In the genomic region with DNA sequence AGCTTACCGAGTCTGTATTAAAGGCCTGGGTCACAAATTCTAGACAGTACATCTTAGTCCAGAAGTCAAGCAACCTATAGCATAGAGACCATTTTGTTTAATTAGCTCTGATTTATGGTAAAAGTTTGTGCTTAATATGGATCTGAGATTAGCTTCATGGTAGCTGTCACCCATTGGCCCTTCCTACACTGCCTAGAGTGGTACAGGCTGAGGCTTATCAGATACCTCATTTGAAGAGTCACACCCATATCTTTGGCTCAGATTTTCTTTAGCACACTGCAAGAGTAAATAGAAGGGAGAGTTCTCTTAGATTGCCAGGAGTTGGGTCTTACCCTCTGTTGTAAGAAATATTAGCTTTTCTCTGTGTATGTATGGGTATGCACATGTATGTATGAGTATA, we compare ENCODE assay signal across 21 cellular contexts. TPM values are rescaled to one million over a fixed set of nuclear protein-coding genes. Genes with fewer than 3 reads are reported as not detected.
DNase-seq lines count a peak whose midpoint lies in the region; ATAC-seq and TF ChIP-seq lines count a peak whose summit lies in the region.
"Had no signal": no experiment of that assay in that cellular context is flagged by ENCODE, and none has a peak within 500 bp of the region (broad histone marks: within the 10 kb centered on the region; RNA-seq: fewer than 3 reads in every experiment).

No MANE protein-coding gene starts in this region.

- TF ChIP-seq CTCF in VCaP (conservative IDR thresholded peaks at IDR 0.05), result no peak
- no peak for TF ChIP-seq CTCF in type B pancreatic cell (conservative IDR thresholded peaks at IDR 0.05)

- H3K36me3 Mint-ChIP-seq in activated naive CD8-positive, alpha-beta T cell treated with anti-CD3 and anti-CD28 coated beads, Interleukin-2, amount 10 ng/mL, durations not matched to agents 7 days and 5 days, result peaks cover 30% of the 10 kb centered on the region
- peaks cover 38% of the 10 kb centered on the region for H3K36me3 Mint-ChIP-seq in activated naive CD8-positive, alpha-beta T cell treated with anti-CD3 and anti-CD28 coated beads for 36 hours
- H3K36me3 Mint-ChIP-seq in type B pancreatic cell, result peaks cover 4% of the 10 kb centered on the region
- H3K36me3 Mint-ChIP-seq: CD4-positive, CD25-positive, alpha-beta regulatory T cell had no signal

- no peak overlapping the region for H3K27ac Mint-ChIP-seq in activated naive CD8-positive, alpha-beta T cell treated with anti-CD3 and anti-CD28 coated beads, Interleukin-2, amount 10 ng/mL, durations not matched to agents 7 days and 5 days
- H3K27ac Mint-ChIP-seq in activated naive CD8-positive, alpha-beta T cell treated with anti-CD3 and anti-CD28 coated beads for 36 hours, result no peak overlapping the region
- peak overlapping the region; percentile 18 for H3K27ac Mint-ChIP-seq in type B pancreatic cell
- H3K27ac Mint-ChIP-seq: B cell; CD4-positive, CD25-positive, alpha-beta regulatory T cell had no signal

- POLR2A ChIA-PET in activated naive CD8-positive, alpha-beta T cell treated with anti-CD3 and anti-CD28 coated beads, Interleukin-2, amount 10 ng/mL, durations not matched to agents 7 days and 5 days (lab: Charles Lee), result no interaction called here

- H3K4me1 Mint-ChIP-seq in activated naive CD8-positive, alpha-beta T cell treated with anti-CD3 and anti-CD28 coated beads, Interleukin-2, amount 10 ng/mL, durations not matched to agents 7 days and 5 days, result peaks cover 38% of the 10 kb centered on the region
- H3K4me1 Mint-ChIP-seq in activated naive CD8-positive, alpha-beta T cell treated with anti-CD3 and anti-CD28 coated beads for 36 hours, result peaks cover 20% of the 10 kb centered on the region
- H3K4me1 Mint-ChIP-seq in type B pancreatic cell (ENCODE audit: unreplicated experiment), result peaks cover 21% of the 10 kb centered on the region

- H3K27ac ChIP-seq in VCaP, result peak overlapping the region; percentile 85
- H3K27ac ChIP-seq: KMS-11 had no signal

- H3K9me3 Mint-ChIP-seq in activated naive CD8-positive, alpha-beta T cell treated with anti-CD3 and anti-CD28 coated beads, Interleukin-2, amount 10 ng/mL, durations not matched to agents 7 days and 5 days, result no peaks in the 10 kb centered on the region
- no peaks in the 10 kb centered on the region for H3K9me3 Mint-ChIP-seq in activated naive CD8-positive, alpha-beta T cell treated with anti-CD3 and anti-CD28 coated beads for 36 hours
- H3K9me3 Mint-ChIP-seq in type B pancreatic cell, result no peaks in the 10 kb centered on the region

- no peaks in the 10 kb centered on the region for H3K27me3 Mint-ChIP-seq in activated naive CD8-positive, alpha-beta T cell treated with anti-CD3 and anti-CD28 coated beads, Interleukin-2, amount 10 ng/mL, durations not matched to agents 7 days and 5 days
- H3K27me3 Mint-ChIP-seq in activated naive CD8-positive, alpha-beta T cell treated with anti-CD3 and anti-CD28 coated beads for 36 hours, result peaks cover 24% of the 10 kb centered on the region
- peaks cover 16% of the 10 kb centered on the region for H3K27me3 Mint-ChIP-seq in type B pancreatic cell

- ATAC-seq in activated naive CD8-positive, alpha-beta T cell treated with anti-CD3 and anti-CD28 coated beads, Interleukin-2, amount 10 ng/mL, durations not matched to agents 7 days and 5 days (ENCODE audit: low read depth), result no peak
- ATAC-seq in HG02852 (IDR thresholded peaks at IDR 0.05; ENCODE audit: unreplicated experiment), result no peak
- ATAC-seq: Right ventricle myocardium inferior had no signal

- no peak for TF ChIP-seq POLR2A in erythroblast (IDR thresholded peaks at IDR 0.05; ENCODE audit: low read length)

- peak overlapping the region; percentile 2 for H3K4me3 Mint-ChIP-seq in activated naive CD8-positive, alpha-beta T cell treated with anti-CD3 and anti-CD28 coated beads, Interleukin-2, amount 10 ng/mL, durations not matched to agents 7 days and 5 days
- no peak overlapping the region for H3K4me3 Mint-ChIP-seq in activated naive CD8-positive, alpha-beta T cell treated with anti-CD3 and anti-CD28 coated beads for 36 hours
- H3K4me3 Mint-ChIP-seq in type B pancreatic cell, result no peak overlapping the region
- H3K4me3 Mint-ChIP-seq: B cell had no signal

- no peak for DNase-seq in activated naive CD8-positive, alpha-beta T cell treated with anti-CD3 and anti-CD28 coated beads, Interleukin-2, amount 10 ng/mL, durations not matched to agents 7 days and 5 days
- no peak for DNase-seq in activated naive CD8-positive, alpha-beta T cell treated with anti-CD3 and anti-CD28 coated beads for 36 hours
- peak; percentile 18 to 45 for DNase-seq in erythroblast (lab: John Stamatoyannopoulos, UW)
- no peak for DNase-seq in type B pancreatic cell (ENCODE audit: extremely low spot score, unreplicated experiment)
- no peak for DNase-seq in activated effector memory CD4-positive, alpha-beta T cell treated with Interleukin-2 at 50 U/mL for 16 hours
- no peak for DNase-seq in middle frontal gyrus (ENCODE audit: extremely low spot score, low spot score)
- DNase-seq: CD4-positive, CD25-positive, alpha-beta regulatory T cell; COR-L47; DMS 273 treated with DMSO at 0.1 percent for 48 hours; DND-41; HCEC 1CT; NCI-H1048; NCI-H1436; NCI-H1930; NCI-H226; NCI-H524 had no signal

RNA-seq across cellular contexts. Expression of gene AK4, which starts 3.6 kb away (rescaled TPM):
- 10 to 100 TPM; 79.5 to 81.3 TPM for total RNA-seq in activated naive CD8-positive, alpha-beta T cell treated with anti-CD3 and anti-CD28 coated beads, Interleukin-2, amount 10 ng/mL, durations not matched to agents 7 days and 5 days
- total RNA-seq in activated naive CD8-positive, alpha-beta T cell treated with anti-CD3 and anti-CD28 coated beads for 36 hours, result 100 to 1,000 TPM; 129 TPM
- 35.2 and 80.0 TPM in 2 replicates for total RNA-seq in type B pancreatic cell (ENCODE audit: low replicate concordance)

Comparison
In these comparisons a context has a peak if more than half of its experiments do, and no peak if none do; other contexts are left out.
1. DNase-seq: peak in erythroblast (2 of 2); none in activated naive CD8-positive, alpha-beta T cell treated with anti-CD3 and anti-CD28 coated beads, Interleukin-2, amount 10 ng/mL, durations not matched to agents 7 days and 5 days (single experiment), activated naive CD8-positive, alpha-beta T cell treated with anti-CD3 and anti-CD28 coated beads for 36 hours (single experiment), type B pancreatic cell (single experiment), activated effector memory CD4-positive, alpha-beta T cell treated with Interleukin-2 at 50 U/mL for 16 hours (single experiment) and middle frontal gyrus (single experiment).